ENCODE assay signal across 9 cellular contexts in genomic region chr14:64841121-64841611, GRCh38. TPM values are rescaled to one million over a fixed set of nuclear protein-coding genes. Genes with fewer than 3 reads are reported as not detected.
DNase-seq lines count a peak whose midpoint lies in the region; ATAC-seq and TF ChIP-seq lines count a peak whose summit lies in the region.
"Had no signal": no experiment of that assay in that cellular context is flagged by ENCODE, and none has a peak within 500 bp of the region (broad histone marks: within the 10 kb centered on the region; RNA-seq: fewer than 3 reads in every experiment).

No MANE protein-coding gene starts in this region.

- H3K27ac Mint-ChIP-seq in progenitor cell of endocrine pancreas: no peak overlapping the region

- peak; percentile 60 for DNase-seq in H7
- DNase-seq in SJSA1 (ENCODE audit: low read depth in 1 of 2, low spot score in 2 of 2): peak; percentile 41 to 56
- DNase-seq in foreskin melanocyte: peak; percentile 6
- DNase-seq in progenitor cell of endocrine pancreas (ENCODE audit: low spot score, unreplicated experiment): no peak
- DNase-seq in NOMO-1 treated with DMSO at 0.1 percent for 48 hours (lab: John Stamatoyannopoulos, UW; ENCODE audit: unreplicated experiment): no peak
- no peak for DNase-seq in anterior cingulate cortex (lab: John Stamatoyannopoulos, UW)
- DNase-seq: activated T-cell treated with anti-CD3 and anti-CD28 coated beads, Interleukin-2, amount 50 U/mL, for 1 hour had no signal

- H3K4me3 Mint-ChIP-seq in progenitor cell of endocrine pancreas (ENCODE audit: low read depth): no peak overlapping the region

- ATAC-seq in GM18517 (IDR thresholded peaks at IDR 0.05; ENCODE audit: unreplicated experiment): no peak
- no peak for ATAC-seq in GM19328 (IDR thresholded peaks at IDR 0.05; ENCODE audit: unreplicated experiment)

- H3K27me3 Mint-ChIP-seq in progenitor cell of endocrine pancreas: peaks cover 25% of the 10 kb centered on the region

- no peak overlapping the region for H3K4me3 ChIP-seq in H7 (ENCODE audit: insufficient read depth, low read depth, low read length)
- no peak overlapping the region for H3K4me3 ChIP-seq in SJSA1

- H3K27me3 ChIP-seq in H7 (ENCODE audit: control insufficient read depth, insufficient read depth, low read length): no peaks in the 10 kb centered on the region; the same call in 1 of the 2 replicates
- H3K27me3 ChIP-seq in SJSA1 (replicated peaks): peaks cover 13% of the 10 kb centered on the region

- H3K36me3 Mint-ChIP-seq in progenitor cell of endocrine pancreas (ENCODE audit: insufficient read depth): no peaks in the 10 kb centered on the region

- peak; percentile 53 for TF ChIP-seq CTCF in progenitor cell of endocrine pancreas (IDR thresholded peaks at IDR 0.05; ENCODE audit: unreplicated experiment)

- no peaks in the 10 kb centered on the region for H3K9me3 ChIP-seq in SJSA1 (replicated peaks)

- no peaks in the 10 kb centered on the region for H3K4me1 Mint-ChIP-seq in progenitor cell of endocrine pancreas (ENCODE audit: low read depth)

- peaks cover 7% of the 10 kb centered on the region for H3K4me1 ChIP-seq in SJSA1 (replicated peaks)

- H3K36me3 ChIP-seq in H7 (replicated peaks; ENCODE audit: control insufficient read depth, insufficient read depth, low read length) (no peaks in the 10 kb centered on the region), SJSA1 (no peaks in the 10 kb centered on the region)

- no peak overlapping the region for H3K27ac ChIP-seq in SJSA1

- no peaks in the 10 kb centered on the region for H3K9me3 Mint-ChIP-seq in progenitor cell of endocrine pancreas (ENCODE audit: low read depth)

RNA-seq across cellular contexts. Expression of gene SPTB, which starts 38.5 kb away (rescaled TPM):
- total RNA-seq in H7 (2014; rRNA removed; shearing (Covaris generic)): 0.17 and 0.22 TPM in 2 replicates
- total RNA-seq in SJSA1 (2014; rRNA removed; shearing (Covaris generic)): 1.1 and 2.0 TPM in 2 replicates
- total RNA-seq in progenitor cell of endocrine pancreas: 1.1 and 1.7 TPM in 2 replicates

Comparison
In these comparisons a context has a peak if more than half of its experiments do, and no peak if none do; other contexts are left out.
1. DNase-seq: peak in H7 (single experiment), SJSA1 (2 of 2) and foreskin melanocyte (single experiment); none in progenitor cell of endocrine pancreas (single experiment), NOMO-1 treated with DMSO at 0.1 percent for 48 hours (single experiment) and anterior cingulate cortex (0 of 58).